ENCODE assay signal across 12 cellular contexts in genomic region chr10:69481280-69481679, GRCh38. TPM values are rescaled to one million over a fixed set of nuclear protein-coding genes. Genes with fewer than 3 reads are reported as not detected.
DNase-seq lines count a peak whose midpoint lies in the region; FAIRE-seq and TF ChIP-seq lines count a peak whose summit lies in the region.
"Had no signal": no experiment of that assay in that cellular context is flagged by ENCODE, and none has a peak within 500 bp of the region (broad histone marks: within the 10 kb centered on the region; RNA-seq: fewer than 3 reads in every experiment).

No MANE protein-coding gene starts in this region.

- H3K27me3 Mint-ChIP-seq in activated naive CD8-positive, alpha-beta T cell treated with anti-CD3 and anti-CD28 coated beads for 36 hours: no peaks in the 10 kb centered on the region

- no peak for FAIRE-seq in GM19239 (lab: Jason Lieb, UNC)

- no peaks in the 10 kb centered on the region for H3K9me3 Mint-ChIP-seq in activated naive CD8-positive, alpha-beta T cell treated with anti-CD3 and anti-CD28 coated beads for 36 hours

- H3K4me3 ChIP-seq in WERI-Rb-1 (ENCODE audit: low read depth, low read length) (no peak overlapping the region), smooth muscle cell (no peak overlapping the region), MG63 (no peak overlapping the region)

- H3K4me3 Mint-ChIP-seq in activated naive CD8-positive, alpha-beta T cell treated with anti-CD3 and anti-CD28 coated beads for 36 hours: no peak overlapping the region
- H3K4me3 Mint-ChIP-seq: CD8-positive, alpha-beta memory T cell had no signal

- WGBS in smooth muscle cell (ENCODE audit: low lambda C conversion rate): 17% methylated on average over 5 of the region's 5 CpGs

- H4K20me1 ChIP-seq in smooth muscle cell (ENCODE audit: low read depth): no peaks in the 10 kb centered on the region

- TF ChIP-seq CTCF in WERI-Rb-1 (IDR thresholded peaks at IDR 0.05; ENCODE audit: low read depth, low read length): no peak
- TF ChIP-seq CTCF in smooth muscle cell (IDR thresholded peaks at IDR 0.05; ENCODE audit: borderline replicate concordance, insufficient read depth, poor library complexity, severe bottlenecking): no peak

- no peaks in the 10 kb centered on the region for H3K36me3 Mint-ChIP-seq in activated naive CD8-positive, alpha-beta T cell treated with anti-CD3 and anti-CD28 coated beads for 36 hours
- H3K36me3 Mint-ChIP-seq: CD8-positive, alpha-beta memory T cell had no signal

- H3K4me1 Mint-ChIP-seq in activated naive CD8-positive, alpha-beta T cell treated with anti-CD3 and anti-CD28 coated beads for 36 hours: no peaks in the 10 kb centered on the region
- H3K4me1 Mint-ChIP-seq: CD8-positive, alpha-beta memory T cell had no signal

- H3K27me3 ChIP-seq in WERI-Rb-1 (ENCODE audit: insufficient read depth, low read depth, severe bottlenecking) (no peaks in the 10 kb centered on the region), smooth muscle cell (ENCODE audit: low read depth) (no peaks in the 10 kb centered on the region), MG63 (no peaks in the 10 kb centered on the region)

- no peak overlapping the region for H3K27ac Mint-ChIP-seq in activated naive CD8-positive, alpha-beta T cell treated with anti-CD3 and anti-CD28 coated beads for 36 hours

- H3K27ac ChIP-seq in WERI-Rb-1: peak overlapping the region; percentile 24
- peak overlapping the region; percentile 97 for H3K27ac ChIP-seq in smooth muscle cell (ENCODE audit: low read depth)
- H3K27ac ChIP-seq: HL-60 had no signal

- H2AFZ ChIP-seq in smooth muscle cell (ENCODE audit: low read depth): no peak overlapping the region

- peaks cover 33% of the 10 kb centered on the region for H3F3A ChIP-seq in smooth muscle cell (ENCODE audit: low read depth)

- peaks cover 44% of the 10 kb centered on the region for H3K79me2 ChIP-seq in smooth muscle cell (ENCODE audit: low read depth)

- peak overlapping the region; percentile 48 for H3K4me2 ChIP-seq in smooth muscle cell

- peak overlapping the region; percentile 68 for H3K9ac ChIP-seq in smooth muscle cell (ENCODE audit: low read depth)

- DNase-seq in GM19239 (ENCODE audit: insufficient read length, low spot score): peak; percentile 10
- DNase-seq in WERI-Rb-1: peak; percentile 88
- peak; percentile 78 for DNase-seq in kidney tubule cell (ENCODE audit: low spot score)
- no peak for DNase-seq in smooth muscle cell (lab: John Stamatoyannopoulos, UW; ENCODE audit: unreplicated experiment)
- DNase-seq in MG63: no peak
- no peak for DNase-seq in SW 1271 (lab: John Stamatoyannopoulos, UW)
- DNase-seq in NCI-H345 treated with DMSO at 0.1 percent for 48 hours (lab: John Stamatoyannopoulos, UW; ENCODE audit: unreplicated experiment): no peak
- no peak for DNase-seq in activated naive CD8-positive, alpha-beta T cell treated with anti-CD3 and anti-CD28 coated beads for 36 hours
- DNase-seq: CD8-positive, alpha-beta memory T cell; NCI-H2081 treated with DMSO at 0.1 percent for 48 hours had no signal

- H3K9me3 ChIP-seq in WERI-Rb-1 (ENCODE audit: severe bottlenecking) (no peaks in the 10 kb centered on the region), smooth muscle cell (replicated peaks; ENCODE audit: low read depth) (no peaks in the 10 kb centered on the region), MG63 (no peaks in the 10 kb centered on the region)

- H3K4me1 ChIP-seq in smooth muscle cell (ENCODE audit: low read depth): peaks cover 18% of the 10 kb centered on the region

- H3K36me3 ChIP-seq in WERI-Rb-1 (no peaks in the 10 kb centered on the region), smooth muscle cell (ENCODE audit: low read depth) (no peaks in the 10 kb centered on the region), MG63 (no peaks in the 10 kb centered on the region)

RNA-seq across cellular contexts. Expression of gene TSPAN15, which starts 30.0 kb away (rescaled TPM):
- 113 and 145 TPM in 2 replicates for total RNA-seq in smooth muscle cell
- 144 and 249 TPM in 2 replicates for polyA plus RNA-seq in smooth muscle cell
- 7.5 TPM in 2 replicates for total RNA-seq in MG63 (2014; rRNA removed; shearing (Covaris generic); ENCODE audit: low replicate concordance)
- under 1 TPM; 0.60 to 0.66 TPM for total RNA-seq in activated naive CD8-positive, alpha-beta T cell treated with anti-CD3 and anti-CD28 coated beads for 36 hours
- total RNA-seq: H4 had no signal

Comparison
In these comparisons a context has a peak if more than half of its experiments do, and no peak if none do; other contexts are left out.
1. DNase-seq: peak in GM19239 (single experiment), WERI-Rb-1 (single experiment) and kidney tubule cell (single experiment); none in smooth muscle cell (single experiment), MG63 (single experiment), SW 1271 (0 of 2), NCI-H345 treated with DMSO at 0.1 percent for 48 hours (single experiment) and activated naive CD8-positive, alpha-beta T cell treated with anti-CD3 and anti-CD28 coated beads for 36 hours (single experiment).
2. RNA of gene TSPAN15, which starts 30.0 kb away (total RNA-seq): 113 to 145 TPM in smooth muscle cell; 7.5 TPM in MG63 and 0.60 to 0.66 TPM in activated naive CD8-positive, alpha-beta T cell treated with anti-CD3 and anti-CD28 coated beads for 36 hours; every median in the first group is over 10 times any median in the second.